16 cellular contexts compared by ENCODE assay signal in the genomic region with DNA sequence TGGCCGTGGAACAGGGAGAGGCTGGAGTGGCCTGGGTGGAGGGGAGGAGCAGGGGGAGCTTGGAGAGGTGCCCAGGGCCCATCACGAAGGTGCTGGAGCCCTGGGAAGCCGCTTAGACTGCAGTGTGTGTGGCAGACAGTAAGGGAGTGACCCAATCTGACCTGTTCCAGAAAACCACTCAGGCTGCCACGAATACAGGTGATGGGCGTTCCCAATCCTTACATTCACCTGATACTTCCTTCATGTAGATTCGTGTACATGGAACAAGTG.
DNase-seq lines count a peak whose midpoint lies in the region; ATAC-seq and TF ChIP-seq lines count a peak whose summit lies in the region.
"Had no signal": no experiment of that assay in that cellular context is flagged by ENCODE, and none has a peak within 500 bp of the region (broad histone marks: within the 10 kb centered on the region; RNA-seq: fewer than 3 reads in every experiment).

No MANE protein-coding gene starts in this region.

- WGBS in lung, 2 donors = 70 to 79% methylated on average over 6 of the region's 6 CpGs

- no peaks in the 10 kb centered on the region for H3K9me3 ChIP-seq in lung (ENCODE audit: control insufficient read depth in 2 of 2, insufficient read depth in 1 of 2, low read length in 1 of 2)
- H3K9me3 ChIP-seq in skeletal muscle tissue (ENCODE audit: control insufficient read depth in 3 of 3, low read length in 3 of 3) = no peaks in the 10 kb centered on the region

- H3K4me3 ChIP-seq in lung (no peak overlapping the region), skeletal muscle tissue (ENCODE audit: low read length in 3 of 3) (no peak overlapping the region)

- ATAC-seq in esophagus mucosa = peak; percentile 15
- ATAC-seq in lung (ENCODE audit: insufficient read depth, low FRiP score) = no peak
- ATAC-seq in HG03108 (IDR thresholded peaks at IDR 0.05; ENCODE audit: unreplicated experiment) = no peak
- ATAC-seq: effector memory CD8-positive, alpha-beta T cell; T-cell had no signal

- H3K4me1 ChIP-seq in lung (ENCODE audit: control insufficient read depth in 2 of 2, insufficient read depth in 2 of 2, low read length in 2 of 2) = peaks cover 0 to 4% of the 10 kb centered on the region in 2 donors
- H3K4me1 ChIP-seq in skeletal muscle tissue (ENCODE audit: control insufficient read depth in 3 of 3, insufficient read depth in 3 of 3, low read length in 3 of 3) = peaks cover 37 to 70% (median 68%) of the 10 kb centered on the region in 3 donors

- DNase-seq in RWPE1 (ENCODE audit: low spot score) (no peak), lung (ENCODE audit: low spot score) (no peak), DMS79 treated with DMSO at 0.1 percent for 48 hours (lab: John Stamatoyannopoulos, UW) (no peak), NCI-H524 treated with DMSO at 0.1 percent for 48 hours (lab: John Stamatoyannopoulos, UW) (no peak)
- DNase-seq: activated CD8-positive, alpha-beta memory T cell treated with anti-CD3 and anti-CD28 coated beads, Interleukin-2, amount 50 U/mL, for 48 hours; activated gamma-delta T cell; amygdala; effector memory CD8-positive, alpha-beta T cell; KBM-7; MV-4-11; NCI-H187 treated with DMSO at 0.1 percent for 48 hours; SHP77; T-cell had no signal

- H3K27me3 ChIP-seq in lung (ENCODE audit: control insufficient read depth, insufficient read depth) (no peaks in the 10 kb centered on the region), skeletal muscle tissue (ENCODE audit: control insufficient read depth in 3 of 3, insufficient read depth in 3 of 3, low read length in 3 of 3) (no peaks in the 10 kb centered on the region)

- TF ChIP-seq CTCF in RWPE1 (conservative IDR thresholded peaks at IDR 0.05; ENCODE audit: low read depth) (no peak), lung (IDR thresholded peaks at IDR 0.05; ENCODE audit: control extremely low read depth, extremely low read depth) (no peak)

- CTCF ChIA-PET in RWPE1 (lab: Yijun Ruan, JAX) = interaction anchor here (0.6 kb wide), 1 partner anchor 1562 kb away, joined by 3 read pairs; no protein-coding TSS in a partner anchor

- H3K27ac ChIP-seq in RWPE1 (0 out of 2 replicates have a peak overlapping the region, but pooled peaks have one; percentile 7), lung (ENCODE audit: low read depth in 1 of 2, low read length in 1 of 2) (peak overlapping the region; percentile 7 to 48), skeletal muscle tissue (ENCODE audit: low read depth, low read length) (peak overlapping the region; percentile 15)

- POLR2A ChIA-PET in RWPE1 (lab: Yijun Ruan, JAX; ENCODE audit: low non-redundant PET) = no interaction called here

- H3K9ac ChIP-seq in skeletal muscle tissue (ENCODE audit: low read depth in 1 of 3, low read length in 3 of 3) = peak overlapping the region in 2 of 3 donors; percentile 16 to 68

- H3K36me3 ChIP-seq in lung (ENCODE audit: control insufficient read depth in 2 of 2, insufficient read depth in 2 of 2, low read length in 2 of 2) (peaks cover 13 to 41% of the 10 kb centered on the region in 2 donors), skeletal muscle tissue (ENCODE audit: control insufficient read depth in 3 of 3, insufficient read depth in 3 of 3, low read length in 3 of 3) (peaks cover 54 to 64% (median 55%) of the 10 kb centered on the region in 3 donors)
